ENCODE assay signal across 8 cellular contexts in genomic region chr9:27033815-27034403, GRCh38. TPM values are rescaled to one million over a fixed set of nuclear protein-coding genes. Genes with fewer than 3 reads are reported as not detected.
DNase-seq lines count a peak whose midpoint lies in the region; ATAC-seq, FAIRE-seq and TF ChIP-seq lines count a peak whose summit lies in the region.

No MANE protein-coding gene starts in this region.

- DNase-seq in D341Med (ENCODE audit: low spot score) = peak; percentile 51
- DNase-seq in GM19239 (ENCODE audit: insufficient read length, low spot score) = peak; percentile 28
- DNase-seq in NCI-H82 treated with DMSO at 0.1 percent for 48 hours (lab: John Stamatoyannopoulos, UW; ENCODE audit: unreplicated experiment) = peak; percentile 2
- peak; percentile 21 for DNase-seq in activated T-cell treated with anti-CD3 and anti-CD28 coated beads, Interleukin-2, amount 50 U/mL, for 1 hour
- DNase-seq in foreskin fibroblast = peak; percentile 6 to 57
- no peak for DNase-seq in osteocyte (ENCODE audit: extremely low spot score, unreplicated experiment)
- DNase-seq in posterior vena cava (ENCODE audit: low spot score) = no peak

- FAIRE-seq in GM19239 (lab: Jason Lieb, UNC) = peak; percentile 91

- no peak overlapping the region for H3K27ac Mint-ChIP-seq in osteocyte (ENCODE audit: unreplicated experiment)

- no peaks in the 10 kb centered on the region for H3K4me1 Mint-ChIP-seq in osteocyte (ENCODE audit: unreplicated experiment)

- peak; percentile 83 for ATAC-seq in HG03280 (IDR thresholded peaks at IDR 0.05; ENCODE audit: unreplicated experiment)

- TF ChIP-seq CTCF in foreskin fibroblast (IDR thresholded peaks at IDR 0.05; ENCODE audit: low read depth, low read length) = peak; percentile 73
- TF ChIP-seq CTCF in osteocyte (IDR thresholded peaks at IDR 0.05) = peak; percentile 87

- H3K9me3 Mint-ChIP-seq in osteocyte (ENCODE audit: unreplicated experiment) = no peaks in the 10 kb centered on the region

- no peak overlapping the region for H3K4me3 ChIP-seq in foreskin fibroblast (ENCODE audit: low read depth in 1 of 2, low read length in 2 of 2)

- no peaks in the 10 kb centered on the region for H3K27me3 Mint-ChIP-seq in osteocyte (ENCODE audit: unreplicated experiment)

- intact Hi-C loops in posterior vena cava (cut with DNase I) = loop anchor here in 1 of 2 donors (10.0 kb wide), 1 partner anchor 251 kb away; no protein-coding TSS in a partner anchor

- H3K4me3 Mint-ChIP-seq in osteocyte (ENCODE audit: unreplicated experiment) = no peak overlapping the region

- H3K36me3 Mint-ChIP-seq in osteocyte (ENCODE audit: unreplicated experiment) = peaks cover 10% of the 10 kb centered on the region

RNA-seq across cellular contexts. Expression of gene LRRC19, which starts 28.4 kb away (rescaled TPM):
- total RNA-seq in osteocyte (not detected in 2 replicates), posterior vena cava (not detected)

Comparison
In these comparisons a context has a peak if more than half of its experiments do, and no peak if none do; other contexts are left out.
1. DNase-seq: peak in D341Med (single experiment), GM19239 (single experiment), NCI-H82 treated with DMSO at 0.1 percent for 48 hours (single experiment), activated T-cell treated with anti-CD3 and anti-CD28 coated beads, Interleukin-2, amount 50 U/mL, for 1 hour (single experiment) and foreskin fibroblast (2 of 2); none in osteocyte (single experiment) and posterior vena cava (single experiment).